Comparison of ENCODE assay signal across 17 cellular contexts in genomic region chr22:32031466-32031865, GRCh38.
"Had no signal": no experiment of that assay in that cellular context is flagged by ENCODE, and none has a peak within 500 bp of the region (broad histone marks: within the 10 kb centered on the region; RNA-seq: fewer than 3 reads in every experiment).

No MANE protein-coding gene starts in this region.

- H3K36me3 Mint-ChIP-seq: mesothelial cell of epicardium had no signal

- H3K4me1 Mint-ChIP-seq: mesothelial cell of epicardium had no signal

- DNase-seq: dermis blood vessel endothelial cell; dorsolateral prefrontal cortex; effector CD4-positive, alpha-beta T cell; effector memory CD4-positive, alpha-beta T cell; foreskin keratinocyte; heart right ventricle; hippocampal formation; left cardiac atrium; left lung; left ventricle myocardium superior; lower lobe of right lung; mesenchymal stem cell; mucosa of descending colon had no signal

- H3K4me3 ChIP-seq: coronary artery, dorsolateral prefrontal cortex, esophagus muscularis mucosa, gastroesophageal sphincter, heart right ventricle, left lung, lower lobe of right lung, mucosa of descending colon had no signal

- H3K27ac Mint-ChIP-seq: mesothelial cell of epicardium had no signal

- H3K9me3 Mint-ChIP-seq: mesothelial cell of epicardium had no signal

- H3K4me3 Mint-ChIP-seq: mesothelial cell of epicardium had no signal

- ATAC-seq: foreskin keratinocyte, gastroesophageal sphincter, heart right ventricle, left cardiac atrium, left lung, left ventricle myocardium superior, lower lobe of right lung, mucosa of descending colon had no signal
